Comparison of ENCODE assay signal across 1 cellular context in the genomic region with DNA sequence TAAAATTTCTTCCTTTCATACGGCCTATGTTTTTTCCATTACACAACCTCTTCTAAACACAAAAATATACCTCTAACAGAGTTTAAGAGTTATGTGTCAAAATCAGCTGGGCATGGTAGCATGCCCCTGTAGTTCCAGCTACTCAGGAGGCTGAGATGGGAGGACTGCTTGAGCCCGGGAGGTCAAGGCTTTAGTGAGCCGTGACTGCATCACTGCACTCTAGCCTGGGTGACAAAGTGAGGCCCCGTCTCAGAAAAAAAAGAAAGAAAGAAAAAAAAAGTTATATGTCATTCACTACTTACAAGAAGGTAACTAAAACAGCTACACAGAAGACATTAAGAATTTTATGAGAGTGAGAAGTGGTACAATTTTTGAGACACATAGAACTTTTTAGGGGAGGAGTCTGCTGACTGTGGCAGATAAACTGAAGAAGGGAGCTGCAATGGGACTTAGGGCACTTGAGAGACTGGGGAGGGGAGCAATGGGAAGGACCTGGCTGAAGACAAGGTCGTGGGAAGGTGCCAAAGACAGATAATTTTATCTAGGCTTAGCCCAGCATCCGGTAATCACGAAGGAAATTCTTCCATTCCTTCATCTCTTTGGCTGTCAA.
TF ChIP-seq lines count a peak whose summit lies in the region.

No MANE protein-coding gene starts in this region.

TF ChIP-seq in WTC11, 78 proteins besides CTCF, POLR2A, EP300 and RAD21 (continued from another document):
- TF ChIP-seq E2F1 (CRISPR knock-in tag; IDR thresholded peaks at IDR 0.05) (no peak), ATF3 (CRISPR knock-in tag; conservative IDR thresholded peaks at IDR 0.05) (no peak), GRHL2 (CRISPR knock-in tag; IDR thresholded peaks at IDR 0.05; ENCODE audit: insufficient replicate concordance, severe bottlenecking) (no peak), ZNF219 (CRISPR knock-in tag; IDR thresholded peaks at IDR 0.05; ENCODE audit: borderline replicate concordance) (no peak), MAX (CRISPR knock-in tag; IDR thresholded peaks at IDR 0.05) (no peak), ZNF416 (CRISPR knock-in tag; IDR thresholded peaks at IDR 0.05) (no peak), HMGA2 (CRISPR knock-in tag; IDR thresholded peaks at IDR 0.05) (no peak), NR3C1 (CRISPR knock-in tag; conservative IDR thresholded peaks at IDR 0.05; ENCODE audit: low read depth) (no peak)
- TF ChIP-seq, protein P1, sequence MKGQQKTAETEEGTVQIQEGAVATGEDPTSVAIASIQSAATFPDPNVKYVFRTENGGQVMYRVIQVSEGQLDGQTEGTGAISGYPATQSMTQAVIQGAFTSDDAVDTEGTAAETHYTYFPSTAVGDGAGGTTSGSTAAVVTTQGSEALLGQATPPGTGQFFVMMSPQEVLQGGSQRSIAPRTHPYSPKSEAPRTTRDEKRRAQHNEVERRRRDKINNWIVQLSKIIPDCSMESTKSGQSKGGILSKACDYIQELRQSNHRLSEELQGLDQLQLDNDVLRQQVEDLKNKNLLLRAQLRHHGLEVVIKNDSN (CRISPR knock-in tag; IDR thresholded peaks at IDR 0.05), result no peak
